In genomic region chr2:113137827-113138226, GRCh38 we compare ENCODE assay signal across 19 cellular contexts. TPM values are rescaled to one million over a fixed set of nuclear protein-coding genes. Genes with fewer than 3 reads are reported as not detected.
"Had no signal": no experiment of that assay in that cellular context is flagged by ENCODE, and none has a peak within 500 bp of the region (broad histone marks: within the 10 kb centered on the region; RNA-seq: fewer than 3 reads in every experiment).

No MANE protein-coding gene starts in this region.

- H3K27me3 Mint-ChIP-seq: activated CD8-positive, alpha-beta T cell treated with anti-CD3 and anti-CD28 coated beads for 36 hours; dendritic cell treated with granulocyte-macrophage colony-stimulating factor and Interleukin-4, amounts not matched to agents 40 ng/mL and 50 ng/mL, for 4 days; memory B cell; progenitor cell of endocrine pancreas; T-cell had no signal

- H3K4me3 Mint-ChIP-seq: dendritic cell treated with granulocyte-macrophage colony-stimulating factor and Interleukin-4, amounts not matched to agents 40 ng/mL and 50 ng/mL, for 4 days; neural crest cell had no signal

- H3K4me3 ChIP-seq: body of pancreas, tibial artery, uterus had no signal

- H3K9me3 ChIP-seq: body of pancreas, tibial artery, uterus had no signal

- DNase-seq: occipital lobe; stimulated activated CD8-positive, alpha-beta memory T cell treated with anti-CD3 and anti-CD28 coated beads, Interleukin-4, amount 100 ng/mL, for 48 hours; stimulated activated naive CD4-positive, alpha-beta T cell treated with Interleukin-2 at 50 U/mL for 16 hours; tibial artery; uterus had no signal

- H3K27me3 ChIP-seq: body of pancreas, tibial artery, uterus had no signal

- H3K27ac ChIP-seq: tibial artery, uterus had no signal

- H3K4me1 Mint-ChIP-seq: neural crest cell had no signal

- H3K4me1 ChIP-seq: tibial artery, uterus had no signal

- H3K36me3 Mint-ChIP-seq: memory B cell, T-cell had no signal

- H3K9me3 Mint-ChIP-seq: activated CD4-positive, alpha-beta T cell treated with anti-CD3 and anti-CD28 coated beads, Interleukin-2, amount 10 ng/mL, durations not matched to agents 7 days and 5 days; activated CD8-positive, alpha-beta T cell treated with anti-CD3 and anti-CD28 coated beads for 36 hours; activated naive CD4-positive, alpha-beta T cell treated with anti-CD3 and anti-CD28 coated beads for 36 hours; activated T-cell treated with anti-CD3 and anti-CD28 coated beads, Interleukin-2, amount 50 U/mL, for 4 hours; dendritic cell treated with granulocyte-macrophage colony-stimulating factor and Interleukin-4, amounts not matched to agents 40 ng/mL and 50 ng/mL, for 4 days; memory B cell; neural crest cell; T-cell; T-helper 2 cell treated with Interferon-gamma antibody and Interleukin-4, amounts not matched to agents 5 μg/mL and 100 μg/mL, for 36 hours had no signal

- H3K36me3 ChIP-seq: tibial artery, uterus, WERI-Rb-1 had no signal

RNA-seq across cellular contexts. Expression of gene IL1RN, which starts 10.4 kb away (rescaled TPM):
- total RNA-seq: chondrocyte, frontal cortex, neural crest cell, occipital lobe, progenitor cell of endocrine pancreas, T-cell had no signal
